23 cellular contexts compared by ENCODE assay signal in genomic region chr5:39587675-39588074, GRCh38.
DNase-seq lines count a peak whose midpoint lies in the region; ATAC-seq, FAIRE-seq and TF ChIP-seq lines count a peak whose summit lies in the region.
"Had no signal": no experiment of that assay in that cellular context is flagged by ENCODE, and none has a peak within 500 bp of the region (broad histone marks: within the 10 kb centered on the region; RNA-seq: fewer than 3 reads in every experiment).

No MANE protein-coding gene starts in this region.

- no peak overlapping the region for H3K4me2 ChIP-seq in SK-N-SH
- H3K4me2 ChIP-seq: KMS-11 had no signal

- H3K36me3 ChIP-seq in SK-N-MC (ENCODE audit: insufficient read depth, low read length), result no peaks in the 10 kb centered on the region
- H3K36me3 ChIP-seq in SK-N-SH (replicated peaks in 1 of 2; ENCODE audit: control insufficient read depth in 1 of 2, insufficient read depth in 2 of 2, low read length in 1 of 2), result no peaks in the 10 kb centered on the region
- H3K36me3 ChIP-seq: SJCRH30 had no signal

- POLR2A ChIA-PET in SK-N-SH (lab: Yijun Ruan, JAX), result no interaction called here

- H3K4me1 ChIP-seq in SK-N-SH (ENCODE audit: control insufficient read depth in 1 of 2, insufficient read depth in 2 of 2, low read depth in 1 of 2, low read length in 1 of 2), result no peaks in the 10 kb centered on the region
- H3K4me1 ChIP-seq: SJCRH30 had no signal

- H3F3A ChIP-seq in SK-N-SH (replicated peaks; ENCODE audit: insufficient read depth), result no peaks in the 10 kb centered on the region

- no peak for TF ChIP-seq EP300 in SK-N-SH (IDR thresholded peaks at IDR 0.05; ENCODE audit: borderline replicate concordance in 1 of 2, low read depth in 1 of 2, low read length in 1 of 2)

- FAIRE-seq in RCC 7860 (lab: Jason Lieb, UNC), result no peak

- H3K4me3 ChIP-seq in SK-N-MC (peak overlapping the region; percentile 56), SK-N-SH (ENCODE audit: low read depth in 2 of 2, low read length in 1 of 2) (no peak overlapping the region)
- H3K4me3 ChIP-seq: SJCRH30 had no signal

- H4K20me1 ChIP-seq in SK-N-SH (ENCODE audit: insufficient read depth), result no peaks in the 10 kb centered on the region

- no peaks in the 10 kb centered on the region for H3K79me2 ChIP-seq in SK-N-SH (ENCODE audit: insufficient read depth)

- 8% methylated on average over 2 of the region's 2 CpGs for WGBS in SK-N-SH (ENCODE audit: low lambda C conversion rate)

- no peak for TF ChIP-seq CTCF in SK-N-SH (IDR thresholded peaks at IDR 0.05)

- CTCF ChIA-PET in SK-N-SH (lab: Yijun Ruan, JAX), result interaction anchor here (0.7 to 2.6 kb wide), 2 partner anchors 9 to 16 kb away, joined by 4 to 10 read pairs; no protein-coding TSS in a partner anchor

- no peaks in the 10 kb centered on the region for H3K9me2 ChIP-seq in SK-N-SH

- ATAC-seq in GM21526 (IDR thresholded peaks at IDR 0.05; ENCODE audit: low FRiP score, unreplicated experiment), result peak; percentile 70
- ATAC-seq in HG03520 (IDR thresholded peaks at IDR 0.05; ENCODE audit: unreplicated experiment), result peak; percentile 61
- ATAC-seq in GM18907 (IDR thresholded peaks at IDR 0.05; ENCODE audit: unreplicated experiment), result no peak
- ATAC-seq: Panc1 had no signal

- H3K27me3 ChIP-seq in SK-N-SH (ENCODE audit: insufficient read depth), result peaks cover 48% of the 10 kb centered on the region; the same call in 1 of the 2 replicates

- peak overlapping the region; percentile 95 for H3K27ac ChIP-seq in SK-N-MC
- no peak overlapping the region for H3K27ac ChIP-seq in SK-N-SH (ENCODE audit: low read depth in 2 of 2, low read length in 1 of 2)
- H3K27ac ChIP-seq: C4-2B, KMS-11, SJCRH30 had no signal

- H2AFZ ChIP-seq in SK-N-SH (ENCODE audit: low read depth), result no peak overlapping the region

- peak overlapping the region; percentile 38 for H3K9ac ChIP-seq in SK-N-MC (ENCODE audit: insufficient read length)
- H3K9ac ChIP-seq in SK-N-SH, result no peak overlapping the region
- H3K9ac ChIP-seq: KMS-11 had no signal

- DNase-seq in CD1c-positive myeloid dendritic cell (ENCODE audit: extremely low spot score), result peak; percentile 15
- no peak for DNase-seq in SK-N-MC (ENCODE audit: low read depth, low spot score)
- DNase-seq in RCC 7860 (ENCODE audit: low spot score), result no peak
- DNase-seq in activated naive CD4-positive, alpha-beta T cell (lab: John Stamatoyannopoulos, UW), result no peak
- DNase-seq in SK-N-SH, result no peak
- DNase-seq: AML-193, DMS53, EL, GF-D8, IMR-90, NCI-H1105, NCI-H146, NCI-H2029, NCI-H226, NCI-H510A treated with DMSO at 0.1 percent for 48 hours, NCI-H82, SJCRH30 had no signal

- H3K9me3 ChIP-seq in SK-N-MC (ENCODE audit: low read depth, low read length) (no peaks in the 10 kb centered on the region), SK-N-SH (no peaks in the 10 kb centered on the region)
- H3K9me3 ChIP-seq: SJCRH30 had no signal

- TF ChIP-seq RAD21 in SK-N-SH (IDR thresholded peaks at IDR 0.05; ENCODE audit: low read length), result no peak

TF ChIP-seq in SK-N-SH, 30 proteins besides CTCF, POLR2A, EP300 and RAD21:
- no peak for TF ChIP-seq YY1 (IDR thresholded peaks at IDR 0.05; ENCODE audit: low read depth)
- no peak for TF ChIP-seq MAX (IDR thresholded peaks at IDR 0.05; ENCODE audit: low read depth)
- TF ChIP-seq MXI1 (IDR thresholded peaks at IDR 0.05; ENCODE audit: low read depth, low read length), result no peak
- TF ChIP-seq ZBTB33 (IDR thresholded peaks at IDR 0.05; ENCODE audit: borderline replicate concordance, low read depth), result no peak
- TF ChIP-seq TAF1 (IDR thresholded peaks at IDR 0.05; ENCODE audit: borderline replicate concordance, low read depth, low read length), result no peak
- TF ChIP-seq IRF3 (IDR thresholded peaks at IDR 0.05; ENCODE audit: low read depth, low read length), result no peak
- no peak for TF ChIP-seq EZH2phosphoT487 (IDR thresholded peaks at IDR 0.05; ENCODE audit: borderline replicate concordance, low read depth)
- no peak for TF ChIP-seq FOXM1 (IDR thresholded peaks at IDR 0.05; ENCODE audit: low read depth)
- TF ChIP-seq REST (IDR thresholded peaks at IDR 0.05; ENCODE audit: low read depth, low read length), result no peak
- no peak for TF ChIP-seq GABPA (IDR thresholded peaks at IDR 0.05; ENCODE audit: low read depth)
- TF ChIP-seq POLR2AphosphoS5 (IDR thresholded peaks at IDR 0.05; ENCODE audit: low read depth, low read length), result no peak
